In the genomic region with DNA sequence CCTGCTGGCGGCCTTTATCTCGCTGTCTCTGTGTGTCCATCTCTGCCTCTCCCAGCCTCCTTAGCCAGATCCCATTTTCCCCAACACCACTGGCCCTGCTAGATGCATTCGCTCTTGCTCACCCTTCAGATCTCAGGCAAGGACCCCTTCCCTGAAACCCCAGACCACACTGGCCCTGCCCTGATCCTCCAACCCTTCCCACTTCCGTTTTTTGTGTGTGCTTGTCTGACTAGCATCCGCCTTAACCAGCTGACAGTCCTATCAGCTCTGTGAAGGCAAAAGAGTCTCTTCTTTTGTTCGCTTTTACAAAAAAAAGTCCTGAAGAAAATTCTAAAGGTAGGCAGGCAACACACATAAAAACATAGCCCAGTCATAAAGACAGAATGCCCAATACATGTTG, we compare ENCODE assay signal across 12 cellular contexts. TPM values are rescaled to one million over a fixed set of nuclear protein-coding genes. Genes with fewer than 3 reads are reported as not detected.
DNase-seq lines count a peak whose midpoint lies in the region; ATAC-seq and TF ChIP-seq lines count a peak whose summit lies in the region.
"Had no signal": no experiment of that assay in that cellular context is flagged by ENCODE, and none has a peak within 500 bp of the region (broad histone marks: within the 10 kb centered on the region; RNA-seq: fewer than 3 reads in every experiment).

No MANE protein-coding gene starts in this region.

- H3K4me3 Mint-ChIP-seq in stimulated activated naive CD8-positive, alpha-beta T cell treated with anti-CD3 and anti-CD28 coated beads, Interleukin-15, Interleukin-2, amounts not matched to agents 100 ng/mL and 50 ng/mL, for 24 hours, result no peak overlapping the region
- H3K4me3 Mint-ChIP-seq in WTC11 (no peak overlapping the region), nephron progenitor cell (no peak overlapping the region)

- H3K4me3 ChIP-seq in HAP-1, result no peak overlapping the region
- H3K4me3 ChIP-seq: coronary artery, PC-9 had no signal

- intact Hi-C loops in left colon (cut with DNase I, micrococcal nuclease), result no loop called here

- ATAC-seq in stimulated activated naive CD8-positive, alpha-beta T cell treated with anti-CD3 and anti-CD28 coated beads, Interleukin-15, Interleukin-2, amounts not matched to agents 100 U/mL and 50 U/mL, for 24 hours, result no peak
- ATAC-seq in WTC11, result no peak
- no peak for ATAC-seq in left colon

- H3K36me3 Mint-ChIP-seq in stimulated activated naive CD8-positive, alpha-beta T cell treated with anti-CD3 and anti-CD28 coated beads, Interleukin-15, Interleukin-2, amounts not matched to agents 100 ng/mL and 50 ng/mL, for 24 hours (ENCODE audit: low read depth), result no peaks in the 10 kb centered on the region
- H3K36me3 Mint-ChIP-seq in WTC11 (no peaks in the 10 kb centered on the region), nephron progenitor cell (ENCODE audit: low read depth) (no peaks in the 10 kb centered on the region)

- peaks cover 3% of the 10 kb centered on the region for H3K27me3 Mint-ChIP-seq in stimulated activated naive CD8-positive, alpha-beta T cell treated with anti-CD3 and anti-CD28 coated beads, Interleukin-15, Interleukin-2, amounts not matched to agents 100 ng/mL and 50 ng/mL, for 24 hours
- H3K27me3 Mint-ChIP-seq in WTC11 (ENCODE audit: low read depth) (no peaks in the 10 kb centered on the region), nephron progenitor cell (ENCODE audit: low read depth, poor library complexity) (peaks cover 7% of the 10 kb centered on the region)

- CTCF ChIA-PET in WTC11 (lab: Charles Lee), result interaction anchor here (3.0 kb wide), 1 partner anchor 69 kb away, joined by 11 read pairs; no protein-coding TSS in a partner anchor

- no peaks in the 10 kb centered on the region for H3K9me3 Mint-ChIP-seq in stimulated activated naive CD8-positive, alpha-beta T cell treated with anti-CD3 and anti-CD28 coated beads, Interleukin-15, Interleukin-2, amounts not matched to agents 100 ng/mL and 50 ng/mL, for 24 hours
- H3K9me3 Mint-ChIP-seq in WTC11, result no peaks in the 10 kb centered on the region
- no peaks in the 10 kb centered on the region for H3K9me3 Mint-ChIP-seq in nephron progenitor cell

- no peaks in the 10 kb centered on the region for H3K4me1 ChIP-seq in HAP-1

- in situ Hi-C loops in HAP-1 (cut with MboI; ENCODE audit: low sequenced_read_pairs), result no loop called here

- POLR2A ChIA-PET in WTC11 (lab: Charles Lee), result no interaction called here

- no peak for TF ChIP-seq CTCF in WTC11 (IDR thresholded peaks at IDR 0.05)
- no peak for TF ChIP-seq CTCF in nephron progenitor cell (IDR thresholded peaks at IDR 0.05)

- peaks cover 36% of the 10 kb centered on the region for H3K4me1 Mint-ChIP-seq in stimulated activated naive CD8-positive, alpha-beta T cell treated with anti-CD3 and anti-CD28 coated beads, Interleukin-15, Interleukin-2, amounts not matched to agents 100 ng/mL and 50 ng/mL, for 24 hours (ENCODE audit: low read depth)
- H3K4me1 Mint-ChIP-seq in WTC11, result peaks cover 49% of the 10 kb centered on the region
- H3K4me1 Mint-ChIP-seq in nephron progenitor cell, result peaks cover 69% of the 10 kb centered on the region

- no peaks in the 10 kb centered on the region for H3K36me3 ChIP-seq in HAP-1 (replicated peaks)

- H3K9me3 ChIP-seq in HAP-1, result no peaks in the 10 kb centered on the region

- DNase-seq in stimulated activated naive CD8-positive, alpha-beta T cell treated with anti-CD3 and anti-CD28 coated beads, Interleukin-15, Interleukin-2, amounts not matched to agents 100 U/mL and 50 U/mL, for 24 hours, result no peak
- DNase-seq in WTC11 (ENCODE audit: low spot score), result no peak
- DNase-seq in medulla oblongata (ENCODE audit: extremely low spot score), result peak; percentile 52
- no peak for DNase-seq in HAP-1 (ENCODE audit: low spot score in 2 of 2)
- DNase-seq in nephron progenitor cell, result no peak
- no peak for DNase-seq in left colon
- no peak for DNase-seq in NCI-H2196 (lab: John Stamatoyannopoulos, UW; ENCODE audit: unreplicated experiment)
- DNase-seq: activated CD8-positive, alpha-beta memory T cell treated with anti-CD3 and anti-CD28 coated beads, Interleukin-2, amount 50 U/mL, for 48 hours; Karpas-422; PC-9 had no signal

- H3K27me3 ChIP-seq in HAP-1 (ENCODE audit: low read depth), result peaks cover 18% of the 10 kb centered on the region

- peak overlapping the region; percentile 45 for H3K27ac Mint-ChIP-seq in stimulated activated naive CD8-positive, alpha-beta T cell treated with anti-CD3 and anti-CD28 coated beads, Interleukin-15, Interleukin-2, amounts not matched to agents 100 ng/mL and 50 ng/mL, for 24 hours
- H3K27ac Mint-ChIP-seq in WTC11 (peak overlapping the region; percentile 8), nephron progenitor cell (no peak overlapping the region)

TF ChIP-seq in WTC11, 78 proteins besides CTCF, POLR2A, EP300 and RAD21:
- TF ChIP-seq NFYB (CRISPR knock-in tag; conservative IDR thresholded peaks at IDR 0.05; ENCODE audit: low read depth), result no peak
- TF ChIP-seq, protein P1, sequence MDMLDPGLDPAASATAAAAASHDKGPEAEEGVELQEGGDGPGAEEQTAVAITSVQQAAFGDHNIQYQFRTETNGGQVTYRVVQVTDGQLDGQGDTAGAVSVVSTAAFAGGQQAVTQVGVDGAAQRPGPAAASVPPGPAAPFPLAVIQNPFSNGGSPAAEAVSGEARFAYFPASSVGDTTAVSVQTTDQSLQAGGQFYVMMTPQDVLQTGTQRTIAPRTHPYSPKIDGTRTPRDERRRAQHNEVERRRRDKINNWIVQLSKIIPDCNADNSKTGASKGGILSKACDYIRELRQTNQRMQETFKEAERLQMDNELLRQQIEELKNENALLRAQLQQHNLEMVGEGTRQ (CRISPR knock-in tag; IDR thresholded peaks at IDR 0.05), result no peak
- TF ChIP-seq ZNF396 (CRISPR knock-in tag; IDR thresholded peaks at IDR 0.05; ENCODE audit: borderline replicate concordance), result no peak
- peak; percentile 75 for TF ChIP-seq PRDM15 (CRISPR knock-in tag; IDR thresholded peaks at IDR 0.05)
- TF ChIP-seq ESRRA (CRISPR knock-in tag; IDR thresholded peaks at IDR 0.05; ENCODE audit: borderline replicate concordance), result no peak

RNA-seq across cellular contexts. Expression of gene CHST15, which starts 28.7 kb away (rescaled TPM):
- total RNA-seq in WTC11 (2021) (7.9 to 10.7 TPM (median 9.1 TPM) in 3 replicates), left colon (10 to 100 TPM in 1 of 2 donors, 1 to 10 TPM in 1; 2.7 to 11.6 TPM)
